ENCODE assay signal across 17 cellular contexts in the genomic region with DNA sequence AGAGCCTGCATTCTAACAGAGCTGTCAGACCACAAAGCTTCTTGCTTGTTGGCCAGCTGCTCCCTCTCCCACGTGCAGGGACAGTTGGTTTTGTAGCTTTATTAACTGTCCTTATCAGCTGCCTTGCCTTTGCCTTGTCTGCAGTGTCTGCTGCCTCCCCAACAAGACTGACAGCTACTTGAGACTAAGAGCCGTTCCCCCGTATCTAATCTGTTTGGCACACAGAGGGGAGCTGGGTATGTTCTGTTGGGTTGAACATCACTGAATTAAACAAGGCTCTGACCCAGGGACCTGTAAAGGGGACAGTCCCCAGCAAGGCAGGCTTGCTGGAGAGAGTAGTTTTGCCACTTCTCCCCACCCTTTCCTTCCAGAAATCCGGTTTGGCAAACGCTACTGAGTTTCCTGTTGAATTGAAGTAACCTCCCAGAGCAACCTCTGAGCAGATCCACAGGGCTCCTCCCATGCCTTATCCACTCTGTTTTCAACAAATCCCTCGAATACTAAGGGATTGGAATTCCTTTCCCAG.
A peak's percentile ranks its signal among the peaks of the same experiment; 100 is the strongest.
DNase-seq lines count a peak whose midpoint lies in the region; ATAC-seq, FAIRE-seq and TF ChIP-seq lines count a peak whose summit lies in the region.
"Had no signal": no experiment of that assay in that cellular context is flagged by ENCODE, and none has a peak within 500 bp of the region (broad histone marks: within the 10 kb centered on the region; RNA-seq: fewer than 3 reads in every experiment).

No MANE protein-coding gene starts in this region.

- H3K4me1 Mint-ChIP-seq in brain: peaks cover 46% of the 10 kb centered on the region
- H3K4me1 Mint-ChIP-seq in activated CD8-positive, alpha-beta T cell treated with anti-CD3 and anti-CD28 coated beads for 36 hours (ENCODE audit: low read depth): no peaks in the 10 kb centered on the region
- H3K4me1 Mint-ChIP-seq: activated T-helper 17 cell treated with anti-CD3 and anti-CD28 coated beads, Interleukin-2, amount 50 U/mL, for 72 hours; natural killer cell had no signal

- POLR2A ChIA-PET in HEK293 (lab: Yijun Ruan, JAX): no interaction called here
- POLR2A ChIA-PET in activated CD8-positive, alpha-beta T cell treated with anti-CD3 and anti-CD28 coated beads for 36 hours (lab: Charles Lee): no interaction called here

- in situ Hi-C loops in HAP-1 (cut with MboI; ENCODE audit: low sequenced_read_pairs): no loop called here

- H3K4me3 ChIP-seq in HEK293 (ENCODE audit: low read depth, low read length) (no peak overlapping the region), HAP-1 (no peak overlapping the region)
- H3K4me3 ChIP-seq: GM12878 had no signal

- no peak for FAIRE-seq in frontal cortex (lab: Jason Lieb, UNC)

- ATAC-seq in sciatic nerve: peak; percentile 68
- no peak for ATAC-seq in activated CD8-positive, alpha-beta T cell treated with anti-CD3 and anti-CD28 coated beads for 36 hours
- ATAC-seq: activated T-helper 17 cell treated with anti-CD3 and anti-CD28 coated beads, Interleukin-2, amount 50 U/mL, for 72 hours; GM12878; natural killer cell had no signal

- no peaks in the 10 kb centered on the region for H3K27me3 Mint-ChIP-seq in brain
- H3K27me3 Mint-ChIP-seq in activated CD8-positive, alpha-beta T cell treated with anti-CD3 and anti-CD28 coated beads for 36 hours: peaks cover 7% of the 10 kb centered on the region
- H3K27me3 Mint-ChIP-seq: CD4-positive, alpha-beta T cell; stimulated activated naive CD8-positive, alpha-beta T cell treated with anti-CD3 and anti-CD28 coated beads, Interleukin-15, Interleukin-2, amounts not matched to agents 100 ng/mL and 50 ng/mL, for 24 hours had no signal

- H3K27ac Mint-ChIP-seq in brain: peak overlapping the region in 3 of 5 experiments; percentile 60 to 87 (median 82)
- no peak overlapping the region for H3K27ac Mint-ChIP-seq in activated CD8-positive, alpha-beta T cell treated with anti-CD3 and anti-CD28 coated beads for 36 hours
- H3K27ac Mint-ChIP-seq: activated T-helper 17 cell treated with anti-CD3 and anti-CD28 coated beads, Interleukin-2, amount 50 U/mL, for 72 hours; CD4-positive, alpha-beta T cell; natural killer cell; stimulated activated naive CD8-positive, alpha-beta T cell treated with anti-CD3 and anti-CD28 coated beads, Interleukin-15, Interleukin-2, amounts not matched to agents 100 ng/mL and 50 ng/mL, for 24 hours had no signal

- DNase-seq in hepatic stellate cell (ENCODE audit: low spot score) (peak; percentile 32), sciatic nerve (ENCODE audit: low spot score) (no peak), HAP-1 (ENCODE audit: low spot score in 2 of 2) (no peak), frontal cortex (ENCODE audit: low spot score in 2 of 2) (no peak)
- no peak for DNase-seq in activated CD8-positive, alpha-beta T cell treated with anti-CD3 and anti-CD28 coated beads for 36 hours
- DNase-seq in stimulated activated CD4-positive, alpha-beta T cell treated with anti-CD3 and anti-CD28 coated beads, Interleukin-4, amount 100 ng/mL, for 1 hour: no peak
- DNase-seq: activated CD4-positive, CD25-positive, alpha-beta regulatory T cell treated with anti-CD3 and anti-CD28 coated beads, Interleukin-2, amount 50 U/mL, for 72 hours; CD4-positive, alpha-beta T cell; natural killer cell; NCI-H2081; RPMI8226; stimulated activated CD4-positive, alpha-beta T cell treated with anti-CD3 and anti-CD28 coated beads, Interleukin-1b, Interleukin-23, amount 100 ng/mL, for 48 hours had no signal

- H3K4me1 ChIP-seq in HEK293 (ENCODE audit: control insufficient read depth, insufficient read depth, low read length) (peaks cover 4% of the 10 kb centered on the region), HAP-1 (no peaks in the 10 kb centered on the region; the same call in 1 of the 2 replicates)

- H3K36me3 Mint-ChIP-seq in brain: peaks cover 18% of the 10 kb centered on the region
- no peaks in the 10 kb centered on the region for H3K36me3 Mint-ChIP-seq in activated CD8-positive, alpha-beta T cell treated with anti-CD3 and anti-CD28 coated beads for 36 hours (ENCODE audit: low read depth)
- H3K36me3 Mint-ChIP-seq: natural killer cell had no signal

- no peaks in the 10 kb centered on the region for H3K9me3 ChIP-seq in HEK293 (ENCODE audit: control insufficient read depth, insufficient read depth, low read depth, low read length)
- H3K9me3 ChIP-seq in HAP-1: no peaks in the 10 kb centered on the region

- TF ChIP-seq CTCF in HEK293 (tag by site-specific recombination; IDR thresholded peaks at IDR 0.05) (no peak), brain (conservative IDR thresholded peaks at IDR 0.05) (no peak)
- no peak for TF ChIP-seq CTCF in activated CD8-positive, alpha-beta T cell treated with anti-CD3 and anti-CD28 coated beads for 36 hours (IDR thresholded peaks at IDR 0.05)

- no peaks in the 10 kb centered on the region for H3K36me3 ChIP-seq in HEK293 (ENCODE audit: control insufficient read depth in 2 of 2, insufficient read depth in 1 of 2, low read length in 2 of 2)
- H3K36me3 ChIP-seq in HAP-1 (replicated peaks): no peaks in the 10 kb centered on the region

- no peaks in the 10 kb centered on the region for H3K9me3 Mint-ChIP-seq in brain
- no peaks in the 10 kb centered on the region for H3K9me3 Mint-ChIP-seq in activated CD8-positive, alpha-beta T cell treated with anti-CD3 and anti-CD28 coated beads for 36 hours
- H3K9me3 Mint-ChIP-seq: activated T-helper 17 cell treated with anti-CD3 and anti-CD28 coated beads, Interleukin-2, amount 50 U/mL, for 72 hours; CD4-positive, alpha-beta T cell; natural killer cell; stimulated activated naive CD8-positive, alpha-beta T cell treated with anti-CD3 and anti-CD28 coated beads, Interleukin-15, Interleukin-2, amounts not matched to agents 100 ng/mL and 50 ng/mL, for 24 hours had no signal

- peaks cover 20% of the 10 kb centered on the region; the same call in 1 of the 2 replicates for H3K27me3 ChIP-seq in HAP-1 (ENCODE audit: low read depth)

- intact Hi-C loops in sciatic nerve (cut with DNase I): no loop called here
- intact Hi-C loops in activated CD8-positive, alpha-beta T cell treated with anti-CD3 and anti-CD28 coated beads for 36 hours (cut with micrococcal nuclease): no loop called here

- H3K27ac ChIP-seq in HEK293 (ENCODE audit: extremely low read depth, low read depth, low read length): no peak overlapping the region

- CTCF ChIA-PET in HEK293 (lab: Yijun Ruan, JAX): interaction anchor here (0.6 to 2.8 kb wide), 4 partner anchors 30 to 221 kb away, joined by 4 to 8 read pairs (median 6); no protein-coding TSS in a partner anchor
- CTCF ChIA-PET in activated CD8-positive, alpha-beta T cell treated with anti-CD3 and anti-CD28 coated beads for 36 hours (lab: Charles Lee): no interaction called here

- no peak overlapping the region for H3K4me3 Mint-ChIP-seq in brain
- no peak overlapping the region for H3K4me3 Mint-ChIP-seq in activated CD8-positive, alpha-beta T cell treated with anti-CD3 and anti-CD28 coated beads for 36 hours
- H3K4me3 Mint-ChIP-seq: activated T-helper 17 cell treated with anti-CD3 and anti-CD28 coated beads, Interleukin-2, amount 50 U/mL, for 72 hours; CD4-positive, alpha-beta T cell; natural killer cell; stimulated activated naive CD8-positive, alpha-beta T cell treated with anti-CD3 and anti-CD28 coated beads, Interleukin-15, Interleukin-2, amounts not matched to agents 100 ng/mL and 50 ng/mL, for 24 hours had no signal

TF ChIP-seq in HEK293, 187 proteins besides CTCF, POLR2A, EP300 and RAD21:
- TF ChIP-seq ZNF394 (tag by site-specific recombination; IDR thresholded peaks at IDR 0.05; ENCODE audit: borderline replicate concordance): peak; percentile 42; the same call in 1 of the 2 replicates
- TF ChIP-seq ZNF350 (tag by site-specific recombination; IDR thresholded peaks at IDR 0.05): no peak
- no peak for TF ChIP-seq PRDM1 (tag by site-specific recombination; IDR thresholded peaks at IDR 0.05)
- TF ChIP-seq ZNF776 (tag by site-specific recombination; IDR thresholded peaks at IDR 0.05; ENCODE audit: borderline replicate concordance): no peak
- TF ChIP-seq ZNF24 (tag by site-specific recombination; IDR thresholded peaks at IDR 0.05): no peak
